Comparison of ENCODE assay signal across 2 cellular contexts in the genomic region with DNA sequence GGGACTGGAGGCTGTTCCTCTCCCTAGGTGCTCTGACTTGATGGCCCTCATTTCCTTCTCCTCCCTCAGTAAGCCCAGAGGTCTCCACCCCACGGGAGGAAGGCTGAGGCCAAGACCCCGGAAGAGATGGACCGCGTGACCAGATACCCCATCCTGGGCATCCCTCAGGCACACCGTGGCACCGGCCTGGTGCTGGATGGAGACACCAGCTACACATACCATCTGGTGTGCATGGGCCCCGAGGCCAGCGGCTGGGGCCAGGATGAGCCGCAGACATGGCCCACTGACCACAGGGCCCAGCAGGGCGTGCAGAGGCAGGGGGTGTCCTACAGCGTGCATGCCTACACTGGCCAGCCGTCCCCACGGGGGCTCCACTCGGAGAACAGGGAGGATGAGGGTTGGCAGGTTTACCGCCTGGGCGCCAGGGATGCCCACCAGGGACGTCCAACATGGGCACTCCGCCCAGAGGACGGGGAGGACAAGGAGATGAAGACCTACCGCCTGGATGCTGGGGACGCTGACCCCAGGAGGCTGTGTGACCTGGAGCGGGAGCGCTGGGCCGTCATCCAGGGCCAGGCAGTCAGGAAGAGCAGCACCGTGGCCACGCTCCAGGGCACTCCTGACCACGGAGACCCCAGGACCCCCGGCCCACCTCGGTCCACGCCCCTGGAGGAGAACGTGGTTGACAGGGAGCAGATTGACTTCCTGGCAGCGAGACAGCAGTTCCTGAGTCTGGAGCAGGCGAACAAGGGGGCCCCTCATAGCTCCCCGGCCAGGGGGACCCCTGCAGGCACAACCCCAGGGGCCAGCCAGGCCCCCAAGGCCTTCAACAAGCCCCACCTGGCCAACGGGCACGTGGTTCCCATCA.
TF ChIP-seq lines count a peak whose summit lies in the region.

No MANE protein-coding gene starts in this region.

TF ChIP-seq in HCT116, 20 proteins besides CTCF, POLR2A, EP300 and RAD21:
- TF ChIP-seq ELF1 (IDR thresholded peaks at IDR 0.05; ENCODE audit: borderline replicate concordance, low read depth) (no peak), SIN3A (IDR thresholded peaks at IDR 0.05; ENCODE audit: low read depth) (no peak)
TF ChIP-seq in HCT116: peak in this region for 0.

TF ChIP-seq in H1, 55 proteins besides CTCF, POLR2A, EP300 and RAD21:
- TF ChIP-seq POU5F1 (IDR thresholded peaks at IDR 0.05; ENCODE audit: low read depth, low read length), result no peak
- TF ChIP-seq ASH2L (IDR thresholded peaks at IDR 0.05; ENCODE audit: low read length), result no peak
- no peak for TF ChIP-seq HDAC2 (IDR thresholded peaks at IDR 0.05; ENCODE audit: borderline replicate concordance in 1 of 2, low read depth in 2 of 2, low read length in 2 of 2)
- TF ChIP-seq BACH1 (IDR thresholded peaks at IDR 0.05; ENCODE audit: low read length), result no peak
- TF ChIP-seq MAFK (IDR thresholded peaks at IDR 0.05; ENCODE audit: low read depth, low read length), result no peak
- TF ChIP-seq JUND (IDR thresholded peaks at IDR 0.05; ENCODE audit: low read length), result no peak
- TF ChIP-seq GABPA (IDR thresholded peaks at IDR 0.05; ENCODE audit: borderline replicate concordance, insufficient read depth, low read length), result no peak
- no peak for TF ChIP-seq KDM1A (IDR thresholded peaks at IDR 0.05; ENCODE audit: borderline replicate concordance, low read length)
- TF ChIP-seq BRCA1 (IDR thresholded peaks at IDR 0.05; ENCODE audit: low read depth, low read length), result no peak
- no peak for TF ChIP-seq TCF12 (IDR thresholded peaks at IDR 0.05; ENCODE audit: low read depth, low read length)
- no peak for TF ChIP-seq TAF7 (optimal IDR thresholded peaks at IDR 0.05; ENCODE audit: borderline replicate concordance, low read depth, low read length)
- TF ChIP-seq, protein P1, sequence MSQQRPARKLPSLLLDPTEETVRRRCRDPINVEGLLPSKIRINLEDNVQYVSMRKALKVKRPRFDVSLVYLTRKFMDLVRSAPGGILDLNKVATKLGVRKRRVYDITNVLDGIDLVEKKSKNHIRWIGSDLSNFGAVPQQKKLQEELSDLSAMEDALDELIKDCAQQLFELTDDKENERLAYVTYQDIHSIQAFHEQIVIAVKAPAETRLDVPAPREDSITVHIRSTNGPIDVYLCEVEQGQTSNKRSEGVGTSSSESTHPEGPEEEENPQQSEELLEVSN (IDR thresholded peaks at IDR 0.05), result no peak
